12 cellular contexts compared by ENCODE assay signal in the genomic region with DNA sequence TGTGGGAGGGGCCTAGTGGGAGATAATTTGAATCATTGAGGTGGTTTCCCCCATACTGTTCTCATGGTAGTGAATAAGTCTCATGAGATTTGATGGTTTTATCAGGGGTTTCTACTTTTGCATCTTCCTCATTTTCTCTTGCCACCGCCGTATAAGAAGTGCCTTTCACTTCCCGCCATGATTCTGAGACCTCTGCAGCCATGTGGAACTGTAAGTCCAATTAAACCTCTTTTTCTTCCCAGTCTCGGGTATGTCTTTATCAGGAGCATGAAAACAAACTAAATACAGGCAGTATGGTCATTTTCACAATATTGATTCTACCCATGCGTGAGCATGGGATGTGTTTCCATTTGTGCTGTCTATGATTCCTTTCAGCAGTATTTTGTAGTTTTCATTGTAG. TPM values are rescaled to one million over a fixed set of nuclear protein-coding genes. Genes with fewer than 3 reads are reported as not detected.
DNase-seq lines count a peak whose midpoint lies in the region; ATAC-seq, FAIRE-seq and TF ChIP-seq lines count a peak whose summit lies in the region.
"Not testable (repeated sequence)": the region's sequence is repeated elsewhere in the genome, so short reads cannot be mapped to it uniquely, and the experiment has no call there.
"Had no signal": no experiment of that assay in that cellular context is flagged by ENCODE, and none has a peak within 500 bp of the region (broad histone marks: within the 10 kb centered on the region; RNA-seq: fewer than 3 reads in every experiment).

No MANE protein-coding gene starts in this region.

- in situ Hi-C loops in GM12878 (cut with MboI), result not testable (repeated sequence)

- RAD21 ChIA-PET in GM12878 (lab: Charles Lee; ENCODE audit: unreplicated experiment), result interaction anchor here (1.7 kb wide), 1 partner anchor 103 kb away, joined by 5 read pairs; no protein-coding TSS in a partner anchor

- H3K4me1 Mint-ChIP-seq in naive thymus-derived CD8-positive, alpha-beta T cell; stimulated activated effector memory CD8-positive, alpha-beta T cell treated with anti-CD3 and anti-CD28 coated beads, Interleukin-12 subunit alpha, Interleukin-12 subunit beta, amount 100 ng/mL, for 72 hours: not testable (repeated sequence)

- H3K36me3 Mint-ChIP-seq in naive thymus-derived CD8-positive, alpha-beta T cell, result peaks cover 4 to 62% (median 21%) of the 10 kb centered on the region in 3 donors
- H3K36me3 Mint-ChIP-seq in stimulated activated effector memory CD8-positive, alpha-beta T cell treated with anti-CD3 and anti-CD28 coated beads, Interleukin-12 subunit alpha, Interleukin-12 subunit beta, amount 100 ng/mL, for 72 hours, result not testable (repeated sequence)

- not testable (repeated sequence) for H3K4me3 Mint-ChIP-seq in naive thymus-derived CD8-positive, alpha-beta T cell; stimulated activated effector memory CD8-positive, alpha-beta T cell treated with anti-CD3 and anti-CD28 coated beads, Interleukin-12 subunit alpha, Interleukin-12 subunit beta, amount 100 ng/mL, for 72 hours

- not testable (repeated sequence) for H2AFZ ChIP-seq in GM12878 (ENCODE audit: control insufficient read depth, low read depth, low read length)

- FAIRE-seq in GM12878 (lab: Jason Lieb, UNC), result not testable (repeated sequence)

- SMC1A ChIA-PET in GM12878 (lab: Charles Lee; ENCODE audit: uncharacterized antibody, unreplicated experiment), result interaction anchor here (2.1 kb wide), 1 partner anchor 10 kb away, joined by 6 read pairs; no protein-coding TSS in a partner anchor

- not testable (repeated sequence) for H4K20me1 ChIP-seq in GM12878 (ENCODE audit: control insufficient read depth, insufficient read depth)

- CTCF ChIA-PET in GM12878 (lab: Yijun Ruan, JAX), result not testable (repeated sequence)

- 47% methylated on average over 5 of the region's 5 CpGs for WGBS in GM12878 (ENCODE audit: insufficient coverage, insufficient replicate concordance, low lambda C conversion rate, missing lambda C conversion rate)

- POLR2A ChIA-PET in GM12878 (lab: Charles Lee); naive thymus-derived CD8-positive, alpha-beta T cell (lab: Charles Lee): not testable (repeated sequence)

- H3K27ac Mint-ChIP-seq in naive thymus-derived CD8-positive, alpha-beta T cell, result peak overlapping the region in 6 of 10 donors; percentile 15 to 58 (median 37)
- H3K27ac Mint-ChIP-seq in stimulated activated effector memory CD8-positive, alpha-beta T cell treated with anti-CD3 and anti-CD28 coated beads, Interleukin-12 subunit alpha, Interleukin-12 subunit beta, amount 100 ng/mL, for 72 hours, result peak overlapping the region; percentile 44

- not testable (repeated sequence) for ATAC-seq in GM12878; naive thymus-derived CD8-positive, alpha-beta T cell; stimulated activated effector memory CD8-positive, alpha-beta T cell treated with anti-CD3 and anti-CD28 coated beads, Interleukin-12 subunit alpha, Interleukin-12 subunit beta, amount 100 ng/mL, for 72 hours

- H3K4me2 ChIP-seq in GM12878 (ENCODE audit: control insufficient read depth, insufficient read depth), result not testable (repeated sequence)

- H3K79me2 ChIP-seq in GM12878 (ENCODE audit: control insufficient read depth, insufficient read depth, low read length), result not testable (repeated sequence)

- not testable (repeated sequence) for DNase-seq in GM12878 (ENCODE audit: low read depth, low spot score); naive thymus-derived CD8-positive, alpha-beta T cell; stimulated activated effector memory CD8-positive, alpha-beta T cell treated with anti-CD3 and anti-CD28 coated beads, Interleukin-12 subunit alpha, Interleukin-12 subunit beta, amount 100 ng/mL, for 72 hours (ENCODE audit: low spot score in 2 of 2)

- H3K4me3 ChIP-seq in GM12878, result not testable (repeated sequence)

- not testable (repeated sequence) for H3K27me3 ChIP-seq in GM12878 (replicated peaks in 1 of 2; ENCODE audit: control insufficient read depth in 2 of 2, insufficient read depth in 2 of 2, low read length in 1 of 2)

- not testable (repeated sequence) for TF ChIP-seq EP300 in GM12878 (IDR thresholded peaks at IDR 0.05; ENCODE audit: borderline replicate concordance in 1 of 2, control insufficient read depth in 1 of 2, low read depth in 2 of 2, low read length in 2 of 2)

- H3K9me3 ChIP-seq in GM12878 (replicated peaks; ENCODE audit: control insufficient read depth, insufficient read depth, low read length), result not testable (repeated sequence)

- not testable (repeated sequence) for H3K36me3 ChIP-seq in GM12878 (ENCODE audit: control insufficient read depth in 2 of 2, insufficient read depth in 2 of 2, low read length in 1 of 2)

- not testable (repeated sequence) for H3K27me3 Mint-ChIP-seq in naive thymus-derived CD8-positive, alpha-beta T cell

- not testable (repeated sequence) for H3K9me3 Mint-ChIP-seq in naive thymus-derived CD8-positive, alpha-beta T cell; stimulated activated effector memory CD8-positive, alpha-beta T cell treated with anti-CD3 and anti-CD28 coated beads, Interleukin-12 subunit alpha, Interleukin-12 subunit beta, amount 100 ng/mL, for 72 hours

- intact Hi-C loops in GM12878 (cut with micrococcal nuclease; ENCODE audit: unreplicated experiment), result not testable (repeated sequence)

- not testable (repeated sequence) for BruUV-seq in GM12878 (replicated peaks; lab: Mats Ljungman, UMichigan)

- not testable (repeated sequence) for H3K9ac ChIP-seq in GM12878 (ENCODE audit: control insufficient read depth, insufficient read depth, low read length)

- not testable (repeated sequence) for H3K4me1 ChIP-seq in GM12878 (ENCODE audit: control insufficient read depth, insufficient read depth, low read length)

- TF ChIP-seq CTCF in VCaP (conservative IDR thresholded peaks at IDR 0.05); GM12878 (IDR thresholded peaks at IDR 0.05 in 2 of 3, conservative IDR thresholded peaks at IDR 0.05 in 1 of 3; ENCODE audit: control insufficient read depth in 2 of 3, extremely low read depth in 1 of 3, insufficient read depth in 1 of 3, low read depth in 3 of 3, low read length in 3 of 3): not testable (repeated sequence)

- not testable (repeated sequence) for TF ChIP-seq RAD21 in GM12878 (IDR thresholded peaks at IDR 0.05; ENCODE audit: insufficient read depth, low read depth, low read length)

- H3K27ac ChIP-seq in VCaP, result peak overlapping the region; percentile 97
- H3K27ac ChIP-seq in GM12878 (ENCODE audit: control insufficient read depth, insufficient read depth), result not testable (repeated sequence)

- TF ChIP-seq POLR2A in GM12878 (IDR thresholded peaks at IDR 0.05; ENCODE audit: low read depth, low read length), result not testable (repeated sequence)

RNA-seq across cellular contexts. Expression of a gene that starts 16.4 kb away (rescaled TPM):
- total RNA-seq in GM12878 (2013; cell fraction: nucleolus; rRNA removed), result not detected in 2 replicates
- 0.05 TPM in 1 of 2 replicates, not detected in the other for total RNA-seq in GM12878 (2014; rRNA removed)
- not detected in 2 replicates for total RNA-seq in GM12878 (2014; rRNA removed; fragmentation: Illumina TruSeq; extraction: Trizol)
- not detected in 2 replicates for total RNA-seq in GM12878 (2021)
- polyA plus RNA-seq in GM12878 (2011; ENCODE audit: low read depth), result not detected
- polyA plus RNA-seq in GM12878 (2011; rRNA removed), result 0.01 TPM in 1 of 2 replicates, not detected in the other
- not detected in 2 replicates for polyA plus RNA-seq in GM12878 (2011; cell fraction: cytosol; rRNA removed)
- not detected in 2 replicates for polyA plus RNA-seq in GM12878 (2011; cell fraction: nucleus; rRNA removed)
- not detected in 2 replicates for polyA plus RNA-seq in GM12878 (2012)
- polyA plus RNA-seq in GM12878 (2014; fragmentation: Illumina TruSeq; extraction: Trizol), result not detected in 2 replicates
- polyA plus RNA-seq in GM12878 (2014; fragmentation: Nextera tagmentation; extraction: Ambion mirVana), result not detected
- polyA plus RNA-seq in GM12878 (2014; rRNA removed), result not detected in 2 replicates
- not detected for polyA plus RNA-seq in GM12878 (2016; fragmentation: Nextera tagmentation; extraction: Ambion mirVana)
- polyA minus RNA-seq in GM12878 (2011; rRNA and poly(A)+ RNA removed), result not detected in 2 replicates
- polyA minus RNA-seq in GM12878 (2011; cell fraction: cytosol; rRNA and poly(A)+ RNA removed), result not detected in 2 replicates
- polyA minus RNA-seq in GM12878 (2011; cell fraction: nucleus; rRNA and poly(A)+ RNA removed), result not detected in 2 replicates
- not detected for total RNA-seq in naive thymus-derived CD8-positive, alpha-beta T cell
- not detected for polyA plus RNA-seq in naive thymus-derived CD8-positive, alpha-beta T cell
- total RNA-seq: A673; CD4-positive, alpha-beta memory T cell; CD4-positive, CD25-positive, alpha-beta regulatory T cell; CD8-positive, alpha-beta memory T cell; Daoy had no signal
- polyA plus RNA-seq: CD14-positive monocyte; CD4-positive, alpha-beta memory T cell; CD4-positive, CD25-positive, alpha-beta regulatory T cell; CD8-positive, alpha-beta memory T cell had no signal

RNA-seq across cellular contexts. Expression of a gene that starts 32.0 kb away (rescaled TPM):
- total RNA-seq in GM12878 (2013; cell fraction: nucleolus; rRNA removed), result 12.6 TPM in 2 replicates
- total RNA-seq in GM12878 (2014; rRNA removed), result 2.9 and 5.0 TPM in 2 replicates
- 3.4 and 4.7 TPM in 2 replicates for total RNA-seq in GM12878 (2014; rRNA removed; fragmentation: Illumina TruSeq; extraction: Trizol)
- total RNA-seq in GM12878 (2021), result 2.4 and 3.7 TPM in 2 replicates
- polyA plus RNA-seq in GM12878 (2011; ENCODE audit: low read depth), result 0.88 TPM
- 0.50 and 0.60 TPM in 2 replicates for polyA plus RNA-seq in GM12878 (2011; rRNA removed)
- 0.25 and 0.27 TPM in 2 replicates for polyA plus RNA-seq in GM12878 (2011; cell fraction: cytosol; rRNA removed)
- 1.2 and 1.5 TPM in 2 replicates for polyA plus RNA-seq in GM12878 (2011; cell fraction: nucleus; rRNA removed)
- 0.62 and 1.2 TPM in 2 replicates for polyA plus RNA-seq in GM12878 (2012)
- polyA plus RNA-seq in GM12878 (2014; fragmentation: Illumina TruSeq; extraction: Trizol), result 4.8 and 6.1 TPM in 2 replicates
- 1 to 10 TPM; 2.9 to 3.5 TPM for polyA plus RNA-seq in GM12878 (2014; fragmentation: Nextera tagmentation; extraction: Ambion mirVana)
- polyA plus RNA-seq in GM12878 (2014; rRNA removed), result 2.1 and 4.0 TPM in 2 replicates
- polyA plus RNA-seq in GM12878 (2016; fragmentation: Nextera tagmentation; extraction: Ambion mirVana), result 1 to 10 TPM; 7.7 to 8.1 TPM
- 0.31 and 0.66 TPM in 2 replicates for polyA minus RNA-seq in GM12878 (2011; rRNA and poly(A)+ RNA removed)
- polyA minus RNA-seq in GM12878 (2011; cell fraction: cytosol; rRNA and poly(A)+ RNA removed), result not detected in 2 replicates
- 0.57 and 0.85 TPM in 2 replicates for polyA minus RNA-seq in GM12878 (2011; cell fraction: nucleus; rRNA and poly(A)+ RNA removed)
- 100 to 1,000 TPM; 157 to 161 TPM for total RNA-seq in naive thymus-derived CD8-positive, alpha-beta T cell
- 100 to 1,000 TPM; 120 to 195 (median 159) TPM for polyA plus RNA-seq in naive thymus-derived CD8-positive, alpha-beta T cell
- total RNA-seq: A673, Daoy, G401 had no signal
- polyA plus RNA-seq: AG04450 had no signal

RNA-seq across cellular contexts. Expression of a gene that starts 40.2 kb away (rescaled TPM):
- 0.10 and 0.32 TPM in 2 replicates for total RNA-seq in GM12878 (2013; cell fraction: nucleolus; rRNA removed)
- total RNA-seq in GM12878 (2014; rRNA removed) (not detected in 2 replicates), GM12878 (2014; rRNA removed; fragmentation: Illumina TruSeq; extraction: Trizol) (not detected in 2 replicates), GM12878 (2021) (0.08 TPM in 1 of 2 replicates, not detected in the other)
- not detected for polyA plus RNA-seq in GM12878 (2011; ENCODE audit: low read depth)
- polyA plus RNA-seq in GM12878 (2011; rRNA removed) (0.49 and 0.55 TPM in 2 replicates), GM12878 (2014; fragmentation: Illumina TruSeq; extraction: Trizol) (0.01 TPM in 1 of 2 replicates, not detected in the other), GM12878 (2014; fragmentation: Nextera tagmentation; extraction: Ambion mirVana) (under 1 TPM in 1 of 2 experiments, not detected in 1; 0.04 TPM), GM12878 (2014; rRNA removed) (0.03 TPM in 1 of 2 replicates, not detected in the other), GM12878 (2016; fragmentation: Nextera tagmentation; extraction: Ambion mirVana) (under 1 TPM; 0.04 to 0.12 TPM)
- polyA plus RNA-seq in GM12878 (2011; cell fraction: cytosol; rRNA removed), result 0.23 and 0.30 TPM in 2 replicates
- polyA plus RNA-seq in GM12878 (2011; cell fraction: nucleus; rRNA removed), result 0.47 and 1.3 TPM in 2 replicates
- 0.03 TPM in 1 of 2 replicates, not detected in the other for polyA plus RNA-seq in GM12878 (2012)
- 0.51 and 0.77 TPM in 2 replicates for polyA minus RNA-seq in GM12878 (2011; rRNA and poly(A)+ RNA removed)
- not detected in 2 replicates for polyA minus RNA-seq in GM12878 (2011; cell fraction: cytosol; rRNA and poly(A)+ RNA removed)
- 0.12 and 0.19 TPM in 2 replicates for polyA minus RNA-seq in GM12878 (2011; cell fraction: nucleus; rRNA and poly(A)+ RNA removed)
- total RNA-seq in naive thymus-derived CD8-positive, alpha-beta T cell, result not detected
- not detected for polyA plus RNA-seq in naive thymus-derived CD8-positive, alpha-beta T cell
- total RNA-seq: CD4-positive, alpha-beta memory T cell; CD4-positive, CD25-positive, alpha-beta regulatory T cell; G401 had no signal
- polyA plus RNA-seq: CD14-positive monocyte; CD4-positive, alpha-beta memory T cell; CD4-positive, CD25-positive, alpha-beta regulatory T cell; CD8-positive, alpha-beta memory T cell had no signal

RNA-seq across cellular contexts. Expression of a gene that starts 59.3 kb away (rescaled TPM):
- 5.2 and 5.4 TPM in 2 replicates for total RNA-seq in GM12878 (2013; cell fraction: nucleolus; rRNA removed)
- total RNA-seq in GM12878 (2014; rRNA removed) (7.3 and 9.8 TPM in 2 replicates), GM12878 (2014; rRNA removed; fragmentation: Illumina TruSeq; extraction: Trizol) (6.6 TPM in 2 replicates), GM12878 (2021) (5.6 and 6.4 TPM in 2 replicates)
- polyA plus RNA-seq in GM12878 (2011; ENCODE audit: low read depth), result 1.7 TPM
- polyA plus RNA-seq in GM12878 (2011; rRNA removed) (5.5 and 8.5 TPM in 2 replicates), GM12878 (2014; fragmentation: Illumina TruSeq; extraction: Trizol) (6.0 and 8.0 TPM in 2 replicates), GM12878 (2014; fragmentation: Nextera tagmentation; extraction: Ambion mirVana) (1 to 10 TPM; 2.1 to 7.5 TPM), GM12878 (2014; rRNA removed) (4.6 and 7.0 TPM in 2 replicates), GM12878 (2016; fragmentation: Nextera tagmentation; extraction: Ambion mirVana) (1 to 10 TPM; 4.0 to 4.7 TPM)
- polyA plus RNA-seq in GM12878 (2011; cell fraction: cytosol; rRNA removed), result 3.0 TPM in 2 replicates
- 1.9 and 2.6 TPM in 2 replicates for polyA plus RNA-seq in GM12878 (2011; cell fraction: nucleus; rRNA removed)
- 2.2 and 2.4 TPM in 2 replicates for polyA plus RNA-seq in GM12878 (2012)
- polyA minus RNA-seq in GM12878 (2011; rRNA and poly(A)+ RNA removed), result 6.7 and 8.9 TPM in 2 replicates
- 1.6 and 2.2 TPM in 2 replicates for polyA minus RNA-seq in GM12878 (2011; cell fraction: cytosol; rRNA and poly(A)+ RNA removed)
- polyA minus RNA-seq in GM12878 (2011; cell fraction: nucleus; rRNA and poly(A)+ RNA removed), result 0.73 and 0.86 TPM in 2 replicates
- total RNA-seq in naive thymus-derived CD8-positive, alpha-beta T cell, result 10 to 100 TPM; 11.2 to 12.6 TPM
- polyA plus RNA-seq in naive thymus-derived CD8-positive, alpha-beta T cell, result 1 to 10 TPM; 1.9 to 3.4 (median 3.2) TPM
- total RNA-seq: G401 had no signal

Comparison
In these comparisons a context has a peak if more than half of its experiments do, and no peak if none do; other contexts are left out.
1. RNA of a gene that starts 32.0 kb away (total RNA-seq): 157 to 161 TPM in naive thymus-derived CD8-positive, alpha-beta T cell; 2.4 to 12.6 TPM in GM12878; every median in the first group is over 10 times any median in the second.